ENCODE assay signal across 20 cellular contexts in genomic region chr3:8001712-8002111, GRCh38.
DNase-seq lines count a peak whose midpoint lies in the region; ATAC-seq and TF ChIP-seq lines count a peak whose summit lies in the region.
"Had no signal": no experiment of that assay in that cellular context is flagged by ENCODE, and none has a peak within 500 bp of the region (broad histone marks: within the 10 kb centered on the region; RNA-seq: fewer than 3 reads in every experiment).

No MANE protein-coding gene starts in this region.

- POLR2A ChIA-PET in SK-N-SH (lab: Yijun Ruan, JAX) = interaction anchor here (0.7 kb wide), 1 partner anchor 433 kb away, joined by 4 read pairs; no protein-coding TSS in a partner anchor

- DNase-seq in SK-N-SH (peak; percentile 27), NCI-H69 (lab: John Stamatoyannopoulos, UW) (peak; percentile 3), heart left ventricle (peak in 4 of 5 donors; percentile 28 to 70 (median 40)), sciatic nerve (ENCODE audit: low spot score) (no peak), GM19240 (ENCODE audit: insufficient read length, low spot score) (no peak), AG08395 (ENCODE audit: low spot score) (no peak)
- DNase-seq: Calu3; CD4-positive, alpha-beta memory T cell; EL; H7; NCI-H1105 treated with DMSO at 0.1 percent for 48 hours; NCI-H187; NCI-H2107; NCI-H524; SHP77 had no signal

- TF ChIP-seq CTCF in SK-N-SH (IDR thresholded peaks at IDR 0.05) (no peak), heart left ventricle (IDR thresholded peaks at IDR 0.05) (no peak)

- H3K9ac ChIP-seq in SK-N-SH = no peak overlapping the region
- H3K9ac ChIP-seq: BLaER1 had no signal

- H3K27me3 ChIP-seq in SK-N-SH (ENCODE audit: insufficient read depth) (no peaks in the 10 kb centered on the region), heart left ventricle (no peaks in the 10 kb centered on the region)
- H3K27me3 ChIP-seq: BLaER1 had no signal

- no peak for TF ChIP-seq POLR2A in heart left ventricle (IDR thresholded peaks at IDR 0.05)

- no peaks in the 10 kb centered on the region for H3F3A ChIP-seq in SK-N-SH (replicated peaks; ENCODE audit: insufficient read depth)

- H3K9me2 ChIP-seq in SK-N-SH = no peaks in the 10 kb centered on the region

- peaks cover 0 to 23% of the 10 kb centered on the region in 2 experiments; a peak in 2 of 4 replicates for H3K4me1 ChIP-seq in SK-N-SH (ENCODE audit: control insufficient read depth in 1 of 2, insufficient read depth in 2 of 2, low read depth in 1 of 2, low read length in 1 of 2)
- peaks cover 0 to 14% (median 5%) of the 10 kb centered on the region in 12 donors for H3K4me1 ChIP-seq in heart left ventricle
- H3K4me1 ChIP-seq: BLaER1 had no signal

- H3K27ac ChIP-seq in SK-N-SH (ENCODE audit: low read depth in 2 of 2, low read length in 1 of 2) = no peak overlapping the region
- no peak overlapping the region for H3K27ac ChIP-seq in heart left ventricle
- H3K27ac ChIP-seq: BLaER1, SK-N-MC had no signal

- no peak for TF ChIP-seq EP300 in SK-N-SH (IDR thresholded peaks at IDR 0.05; ENCODE audit: borderline replicate concordance in 1 of 2, low read depth in 1 of 2, low read length in 1 of 2)

- no peak overlapping the region for H2AFZ ChIP-seq in SK-N-SH (ENCODE audit: low read depth)

- no peak for TF ChIP-seq RAD21 in SK-N-SH (IDR thresholded peaks at IDR 0.05; ENCODE audit: low read length)

- no peak for ATAC-seq in SK-N-SH treated with all-trans-retinoic acid at 6 μM for 48 hours
- peak; percentile 93 to 98 (median 97) for ATAC-seq in heart left ventricle
- peak; percentile 24 for ATAC-seq in sciatic nerve
- ATAC-seq in GM19324 (IDR thresholded peaks at IDR 0.05; ENCODE audit: low FRiP score, unreplicated experiment) = no peak
- ATAC-seq: K562 had no signal

- WGBS in SK-N-SH (ENCODE audit: low lambda C conversion rate) = 29% methylated on average over 5 of the region's 6 CpGs
- WGBS in heart left ventricle, 4 donors = 33 to 45% (median 39%) methylated on average over 6 of the region's 6 CpGs

- H3K79me2 ChIP-seq in SK-N-SH (ENCODE audit: insufficient read depth) = no peaks in the 10 kb centered on the region

- no peaks in the 10 kb centered on the region for H3K36me3 ChIP-seq in SK-N-SH (replicated peaks in 1 of 2; ENCODE audit: control insufficient read depth in 1 of 2, insufficient read depth in 2 of 2, low read length in 1 of 2)
- H3K36me3 ChIP-seq in heart left ventricle = no peaks in the 10 kb centered on the region
- H3K36me3 ChIP-seq: BLaER1 had no signal

- no peak overlapping the region for H3K4me2 ChIP-seq in SK-N-SH
- H3K4me2 ChIP-seq: BLaER1 had no signal

- CTCF ChIA-PET in SK-N-SH (lab: Yijun Ruan, JAX) = no interaction called here

- intact Hi-C loops in heart left ventricle (cut with DNase I) (no loop called here), sciatic nerve (cut with DNase I) (no loop called here)

- H3K9me3 ChIP-seq in SK-N-SH (no peaks in the 10 kb centered on the region), heart left ventricle (no peaks in the 10 kb centered on the region)
- H3K9me3 ChIP-seq: BLaER1 had no signal

- H3K4me3 ChIP-seq in SK-N-SH (ENCODE audit: low read depth in 2 of 2, low read length in 1 of 2) (no peak overlapping the region), heart left ventricle (no peak overlapping the region)
- H3K4me3 ChIP-seq: BLaER1, K562, SK-N-MC had no signal

- H4K20me1 ChIP-seq in SK-N-SH (ENCODE audit: insufficient read depth) = no peaks in the 10 kb centered on the region
- H4K20me1 ChIP-seq: BLaER1 had no signal

TF ChIP-seq in SK-N-SH, 30 proteins besides CTCF, POLR2A, EP300 and RAD21:
- no peak for TF ChIP-seq PBX3 (IDR thresholded peaks at IDR 0.05)
- peak; percentile 30; the same call in 1 of the 2 replicates for TF ChIP-seq MXI1 (IDR thresholded peaks at IDR 0.05; ENCODE audit: low read depth, low read length)
TF ChIP-seq in SK-N-SH: peak in this region for 1.

TF ChIP-seq in SK-N-SH treated with all-trans-retinoic acid at 6 μM for 48 hours, 23 proteins besides CTCF, POLR2A, EP300 and RAD21:
- TF ChIP-seq ZFP3 (CRISPR knock-in tag; IDR thresholded peaks at IDR 0.05) (no peak), BACH2 (CRISPR knock-in tag; IDR thresholded peaks at IDR 0.05; ENCODE audit: borderline replicate concordance) (no peak), ZNF565 (CRISPR knock-in tag; conservative IDR thresholded peaks at IDR 0.05; ENCODE audit: low read depth) (no peak), GLIS3 (CRISPR knock-in tag; IDR thresholded peaks at IDR 0.05) (no peak), ISL1 (CRISPR knock-in tag; IDR thresholded peaks at IDR 0.05) (no peak)
TF ChIP-seq in SK-N-SH treated with all-trans-retinoic acid at 6 μM for 48 hours: peak in this region for 0.

Comparison
In these comparisons a context has a peak if more than half of its experiments do, and no peak if none do; other contexts are left out.
1. DNase-seq: peak in SK-N-SH (single experiment), NCI-H69 (single experiment) and heart left ventricle (4 of 5); none in sciatic nerve (single experiment), GM19240 (single experiment) and AG08395 (single experiment).
2. ATAC-seq: peak in heart left ventricle (4 of 4) and sciatic nerve (single experiment); none in SK-N-SH treated with all-trans-retinoic acid at 6 μM for 48 hours (single experiment) and GM19324 (single experiment).